ENCODE assay signal across 4 cellular contexts in the genomic region with DNA sequence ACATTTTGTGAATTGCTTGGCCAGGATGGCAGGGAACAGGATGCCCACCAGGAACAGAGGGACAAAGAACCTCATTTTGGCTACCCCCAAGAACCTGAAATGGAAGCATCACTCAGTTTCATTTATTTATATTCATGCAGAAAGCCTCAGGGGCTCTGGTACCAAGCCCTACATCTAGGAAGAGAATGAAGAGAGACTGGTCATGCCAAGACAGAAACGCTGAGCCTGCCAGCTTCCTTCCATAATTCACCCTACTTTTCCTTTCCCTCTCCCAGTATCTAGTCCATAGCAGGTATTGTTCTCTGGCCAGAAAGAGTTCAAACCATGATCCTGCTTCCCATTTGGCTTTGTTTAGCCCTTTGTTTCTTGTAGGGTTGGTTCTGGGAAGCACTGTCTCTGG. TPM values are rescaled to one million over a fixed set of nuclear protein-coding genes. Genes with fewer than 3 reads are reported as not detected.
"Had no signal": no experiment of that assay in that cellular context is flagged by ENCODE, and none has a peak within 500 bp of the region (broad histone marks: within the 10 kb centered on the region; RNA-seq: fewer than 3 reads in every experiment).

A gene (minus strand): TSS at position 101 of the 400 bp plus-strand sequence. CDS start 26 bp downstream, at position 75.

- DNase-seq: GDM1, GF-D8 had no signal

- ATAC-seq: GM12878 had no signal

- H3K4me3 ChIP-seq: GM12878 had no signal

RNA-seq across cellular contexts. Expression of the gene that starts here (rescaled TPM):
- total RNA-seq: G401, GM12878 had no signal
- polyA plus RNA-seq: GM12878 had no signal
